In genomic region chr6:157823001-157823522, GRCh38 we compare ENCODE assay signal across 8 cellular contexts. TPM values are rescaled to one million over a fixed set of nuclear protein-coding genes. Genes with fewer than 3 reads are reported as not detected.
DNase-seq lines count a peak whose midpoint lies in the region; ATAC-seq and TF ChIP-seq lines count a peak whose summit lies in the region.

Gene SNX9, plus strand, starts transcription at chr6:157823246. Its CDS starts 189 bp downstream, at chr6:157823435.

- in situ Hi-C loops in transverse colon (cut with MboI; ENCODE audit: low pct_ligation_motif_present in 1 of 4, low pct_unique_long_range_greater_than_20kb in 1 of 4, low sequenced_read_pairs in 3 of 4): no loop called here

- 4% methylated on average over 14 of the region's 91 CpGs; no CpG with 5 or more reads in 1 of the 2 donors for WGBS in transverse colon (ENCODE audit: low coverage in 1 of 2), 2 donors

- peak within 1 kb of the TSS; percentile 52 to 100 (median 98) for H3K4me3 ChIP-seq in transverse colon

- TF ChIP-seq CTCF in transverse colon (IDR thresholded peaks at IDR 0.05): no peak

- no peaks in the 10 kb centered on the region for H3K9me3 Mint-ChIP-seq in activated naive CD4-positive, alpha-beta T cell treated with anti-CD3 and anti-CD28 coated beads, Interleukin-2, amount 50 U/mL, for 24 hours

- H3K36me3 Mint-ChIP-seq in activated naive CD4-positive, alpha-beta T cell treated with anti-CD3 and anti-CD28 coated beads, Interleukin-2, amount 50 U/mL, for 24 hours: peaks cover 9% of the 10 kb centered on the region

- H3K27me3 ChIP-seq in transverse colon: no peaks in the 10 kb centered on the region

- H3K4me1 ChIP-seq in transverse colon: peaks cover 0 to 29% (median 19%) of the 10 kb centered on the region in 4 donors

- no peaks in the 10 kb centered on the region for H3K9me3 ChIP-seq in transverse colon

- ATAC-seq in GM21367 (IDR thresholded peaks at IDR 0.05; ENCODE audit: unreplicated experiment): peak; percentile 51

- peak within 1 kb of the TSS; percentile 99 for H3K4me3 Mint-ChIP-seq in activated naive CD4-positive, alpha-beta T cell treated with anti-CD3 and anti-CD28 coated beads, Interleukin-2, amount 50 U/mL, for 24 hours

- H3K27ac Mint-ChIP-seq in activated naive CD4-positive, alpha-beta T cell treated with anti-CD3 and anti-CD28 coated beads, Interleukin-2, amount 50 U/mL, for 24 hours: peak within 1 kb of the TSS; percentile 100

- H3K36me3 ChIP-seq in transverse colon: no peaks in the 10 kb centered on the region

- TF ChIP-seq POLR2A in transverse colon (IDR thresholded peaks at IDR 0.05): peak; percentile 35

- peaks cover 53% of the 10 kb centered on the region for H3K4me1 Mint-ChIP-seq in activated naive CD4-positive, alpha-beta T cell treated with anti-CD3 and anti-CD28 coated beads, Interleukin-2, amount 50 U/mL, for 24 hours

- H3K27me3 Mint-ChIP-seq in activated naive CD4-positive, alpha-beta T cell treated with anti-CD3 and anti-CD28 coated beads, Interleukin-2, amount 50 U/mL, for 24 hours: no peaks in the 10 kb centered on the region

- no peak for TF ChIP-seq EP300 in transverse colon (IDR thresholded peaks at IDR 0.05; ENCODE audit: low read depth)

- intact Hi-C loops in transverse colon (cut with DNase I; ENCODE audit: low total_unique reads): loop anchor here (5.0 kb wide), 1 partner anchor 66 kb away; no protein-coding TSS in a partner anchor

- H3K27ac ChIP-seq in transverse colon: peak within 1 kb of the TSS; percentile 92 to 99 (median 98)

- DNase-seq in D341Med (ENCODE audit: low spot score) (peak; percentile 91), HT1080 (ENCODE audit: low read depth) (peak; percentile 39), SK-N-DZ (ENCODE audit: low spot score) (peak; percentile 63), glomerular endothelial cell (ENCODE audit: extremely low read depth, low read depth, low spot score) (no peak), occipital lobe (lab: John Stamatoyannopoulos, UW) (peak; percentile 50), transverse colon (peak; percentile 83)

RNA-seq across cellular contexts. Expression of gene SNX9, which starts in this region (rescaled TPM):
- 18.9 and 24.2 TPM in 2 replicates for total RNA-seq in HT1080 (2014; rRNA removed; shearing (Covaris generic))
- polyA plus RNA-seq in HT1080 (2015; cell fraction: cytosol; rRNA removed): 26.4 and 27.0 TPM in 2 replicates
- 28.5 and 29.3 TPM in 2 replicates for polyA plus RNA-seq in HT1080 (2015; cell fraction: nucleus; rRNA removed)
- polyA plus RNA-seq in SK-N-DZ (2014; cell fraction: cytosol; rRNA removed): 4.7 and 5.3 TPM in 2 replicates
- 4.4 and 5.5 TPM in 2 replicates for polyA plus RNA-seq in SK-N-DZ (2014; cell fraction: nucleus; rRNA removed)
- total RNA-seq in glomerular endothelial cell (59.4 and 72.3 TPM in 2 replicates), occipital lobe (19.2 TPM), transverse colon (10 to 100 TPM; 13.7 to 57.2 (median 50.7) TPM)
